Comparison of ENCODE assay signal across 8 cellular contexts in the genomic region with DNA sequence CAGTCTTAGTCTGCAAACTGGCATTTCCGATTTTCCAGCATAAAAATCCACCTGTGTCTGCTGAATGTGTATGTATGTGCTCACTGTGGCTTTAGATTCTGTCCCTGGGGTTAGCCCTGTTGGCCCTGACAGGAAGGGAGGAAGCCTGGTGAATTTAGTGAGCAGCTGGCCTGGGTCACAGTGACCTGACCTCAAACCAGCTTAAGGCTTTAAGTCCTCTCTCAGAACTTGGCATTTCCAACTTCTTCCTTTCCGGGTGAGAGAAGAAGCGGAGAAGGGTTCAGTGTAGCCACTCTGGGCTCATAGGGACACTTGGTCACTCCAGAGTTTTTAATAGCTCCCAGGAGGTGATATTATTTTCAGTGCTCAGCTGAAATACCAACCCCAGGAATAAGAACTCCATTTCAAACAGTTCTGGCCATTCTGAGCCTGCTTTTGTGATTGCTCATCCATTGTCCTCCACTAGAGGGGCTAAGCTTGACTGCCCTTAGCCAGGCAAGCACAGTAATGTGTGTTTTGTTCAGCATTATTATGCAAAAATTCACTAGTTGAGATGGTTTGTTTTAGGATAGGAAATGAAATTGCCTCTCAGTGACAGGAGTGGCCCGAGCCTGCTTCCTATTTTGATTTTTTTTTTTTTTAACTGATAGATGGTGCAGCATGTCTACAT. TPM values are rescaled to one million over a fixed set of nuclear protein-coding genes. Genes with fewer than 3 reads are reported as not detected.
DNase-seq lines count a peak whose midpoint lies in the region; ATAC-seq and TF ChIP-seq lines count a peak whose summit lies in the region.

No MANE protein-coding gene starts in this region.

- peak overlapping the region; percentile 27 for H3K9ac ChIP-seq in NT2/D1 (ENCODE audit: insufficient read length, low read depth)

- no peaks in the 10 kb centered on the region for H4K20me1 ChIP-seq in osteoblast (ENCODE audit: insufficient read depth, low read length)

- H3K4me3 ChIP-seq in NT2/D1 (ENCODE audit: insufficient read length, low read depth) (no peak overlapping the region), epithelial cell of proximal tubule (ENCODE audit: low read depth, low read length) (no peak overlapping the region), osteoblast (ENCODE audit: insufficient read depth, low read length) (no peak overlapping the region)

- H3K4me2 ChIP-seq in osteoblast (ENCODE audit: insufficient read depth, low read length), result peak overlapping the region; percentile 8

- H3K79me2 ChIP-seq in osteoblast (ENCODE audit: insufficient read depth, low read length), result peaks cover 12% of the 10 kb centered on the region

- no peaks in the 10 kb centered on the region for H3K27me3 Mint-ChIP-seq in activated naive CD8-positive, alpha-beta T cell treated with anti-CD3 and anti-CD28 coated beads, Interleukin-2, amount 50 U/mL, for 24 hours

- H2AFZ ChIP-seq in osteoblast (ENCODE audit: low read length), result no peak overlapping the region

- H3K36me3 Mint-ChIP-seq in activated naive CD8-positive, alpha-beta T cell treated with anti-CD3 and anti-CD28 coated beads, Interleukin-2, amount 50 U/mL, for 24 hours (ENCODE audit: low read depth), result peaks cover 26% of the 10 kb centered on the region

- H3K4me3 Mint-ChIP-seq in activated naive CD8-positive, alpha-beta T cell treated with anti-CD3 and anti-CD28 coated beads, Interleukin-2, amount 50 U/mL, for 24 hours, result no peak overlapping the region

- H3K36me3 ChIP-seq in NT2/D1 (ENCODE audit: insufficient read depth, insufficient read length, low read length) (peaks cover 50% of the 10 kb centered on the region), osteoblast (ENCODE audit: insufficient read depth, low read length) (peaks cover 24% of the 10 kb centered on the region)

- DNase-seq in DMS 273 (lab: John Stamatoyannopoulos, UW; ENCODE audit: unreplicated experiment) (peak; percentile 35), DMS 273 treated with DMSO at 0.1 percent for 48 hours (lab: John Stamatoyannopoulos, UW) (no peak), NT2/D1 (ENCODE audit: low read depth, low spot score) (peak; percentile 81), epithelial cell of proximal tubule (ENCODE audit: low read depth) (peak; percentile 50), osteoblast (ENCODE audit: insufficient read length, low spot score, missing footprints) (peak; percentile 87), cerebellar nuclear complex (lab: John Stamatoyannopoulos, UW) (no peak), NCI-H1436 (lab: John Stamatoyannopoulos, UW) (no peak)
- no peak for DNase-seq in activated naive CD8-positive, alpha-beta T cell treated with anti-CD3 and anti-CD28 coated beads, Interleukin-2, amount 50 U/mL, for 24 hours

- no peak overlapping the region for H3K27ac ChIP-seq in osteoblast (ENCODE audit: low read depth, low read length)

- ATAC-seq in activated naive CD8-positive, alpha-beta T cell treated with anti-CD3 and anti-CD28 coated beads, Interleukin-2, amount 50 U/mL, for 24 hours, result no peak

- H3K9me3 ChIP-seq in NT2/D1 (ENCODE audit: insufficient read depth, low read length) (peaks cover 18% of the 10 kb centered on the region; the same call in 1 of the 2 replicates), osteoblast (ENCODE audit: low read depth, low read length) (no peaks in the 10 kb centered on the region)

- TF ChIP-seq CTCF in epithelial cell of proximal tubule (conservative IDR thresholded peaks at IDR 0.05; ENCODE audit: low read depth, low read length) (peak; percentile 62), osteoblast (IDR thresholded peaks at IDR 0.05; ENCODE audit: extremely low read depth, low read depth, low read length) (peak; percentile 71)

- H3K27ac Mint-ChIP-seq in activated naive CD8-positive, alpha-beta T cell treated with anti-CD3 and anti-CD28 coated beads, Interleukin-2, amount 50 U/mL, for 24 hours, result no peak overlapping the region

- H3K4me1 Mint-ChIP-seq in activated naive CD8-positive, alpha-beta T cell treated with anti-CD3 and anti-CD28 coated beads, Interleukin-2, amount 50 U/mL, for 24 hours, result peaks cover 44% of the 10 kb centered on the region

- H3K4me1 ChIP-seq in NT2/D1 (ENCODE audit: insufficient read depth, insufficient read length) (peaks cover 13% of the 10 kb centered on the region), osteoblast (ENCODE audit: insufficient read depth, low read length) (peaks cover 59% of the 10 kb centered on the region)

- H3K27me3 ChIP-seq in NT2/D1 (ENCODE audit: insufficient read depth, insufficient read length), result no peaks in the 10 kb centered on the region
- H3K27me3 ChIP-seq in osteoblast (ENCODE audit: insufficient read depth, low read length), result no peaks in the 10 kb centered on the region

- no peaks in the 10 kb centered on the region for H3K9me3 Mint-ChIP-seq in activated naive CD8-positive, alpha-beta T cell treated with anti-CD3 and anti-CD28 coated beads, Interleukin-2, amount 50 U/mL, for 24 hours

RNA-seq across cellular contexts. Expression of gene OLFML3, which starts 2.5 kb away (rescaled TPM):
- total RNA-seq in epithelial cell of proximal tubule (0.12 and 1.0 TPM in 2 replicates), osteoblast (359 and 418 TPM in 2 replicates)

RNA-seq across cellular contexts. Expression of gene HIPK1, which starts 47.6 kb away (rescaled TPM):
- 12.7 and 19.2 TPM in 2 replicates for total RNA-seq in epithelial cell of proximal tubule
- total RNA-seq in osteoblast, result 22.7 and 23.9 TPM in 2 replicates

Comparison
In these comparisons a context has a peak if more than half of its experiments do, and no peak if none do; other contexts are left out.
1. DNase-seq: peak in DMS 273 (single experiment), NT2/D1 (single experiment), epithelial cell of proximal tubule (single experiment) and osteoblast (single experiment); none in DMS 273 treated with DMSO at 0.1 percent for 48 hours (single experiment), cerebellar nuclear complex (0 of 2), NCI-H1436 (single experiment) and activated naive CD8-positive, alpha-beta T cell treated with anti-CD3 and anti-CD28 coated beads, Interleukin-2, amount 50 U/mL, for 24 hours (single experiment).
2. RNA of gene OLFML3, which starts 2.5 kb away (total RNA-seq): 359 to 418 TPM in osteoblast; 0.12 to 1.0 TPM in epithelial cell of proximal tubule; every median in the first group is over 100 times any median in the second.